In the genomic region with DNA sequence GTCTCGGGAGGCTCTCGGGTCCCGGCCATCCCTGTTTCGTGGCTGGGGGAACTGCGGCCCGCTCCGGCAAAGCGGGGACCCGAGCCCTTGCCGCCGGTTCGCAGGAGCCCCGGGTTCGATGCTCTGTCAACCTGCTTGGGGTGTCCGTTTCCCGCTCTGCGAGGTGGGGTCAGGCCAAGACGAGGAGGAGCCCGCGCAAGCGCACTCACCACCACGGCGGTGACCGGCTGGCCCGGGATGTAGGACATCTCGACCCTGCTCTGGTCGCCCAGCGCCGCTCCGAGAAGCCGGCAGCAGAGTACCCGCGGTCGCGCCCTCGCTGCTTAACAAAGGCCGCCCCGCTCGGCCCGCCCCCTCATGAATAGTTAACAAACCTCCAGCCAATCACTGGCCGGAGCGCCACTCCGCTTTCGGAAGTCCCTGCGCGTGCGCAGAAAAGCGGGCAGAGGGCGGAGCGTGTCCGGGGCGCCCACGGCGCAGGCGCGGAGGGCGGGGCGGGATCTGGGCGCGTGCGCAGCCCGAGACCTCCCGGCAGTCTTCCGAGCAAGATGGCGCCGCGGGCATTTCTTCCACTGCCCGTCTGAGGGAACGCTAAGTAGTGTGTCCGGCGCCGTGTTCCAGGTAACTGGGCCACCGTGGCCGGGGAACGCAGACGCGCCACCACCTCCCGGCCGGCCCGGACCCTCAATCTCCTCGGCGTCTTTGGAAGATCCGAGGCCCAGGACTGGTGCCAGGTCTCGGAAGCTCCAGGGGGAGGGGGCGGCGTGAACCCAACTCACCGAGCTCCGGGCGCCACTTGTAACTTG, we compare ENCODE assay signal across 8 cellular contexts. TPM values are rescaled to one million over a fixed set of nuclear protein-coding genes. Genes with fewer than 3 reads are reported as not detected.
DNase-seq lines count a peak whose midpoint lies in the region; ATAC-seq and TF ChIP-seq lines count a peak whose summit lies in the region.

TSS of gene EMC6 (plus strand) at position 534 of the 806 bp plus-strand sequence. CDS start 335 bp downstream, outside the sequence.
A gene with protein sequence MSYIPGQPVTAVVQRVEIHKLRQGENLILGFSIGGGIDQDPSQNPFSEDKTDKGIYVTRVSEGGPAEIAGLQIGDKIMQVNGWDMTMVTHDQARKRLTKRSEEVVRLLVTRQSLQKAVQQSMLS (minus strand): TSS at position 300 of the 806 bp plus-strand sequence. CDS start 52 bp downstream, at position 248.

- DNase-seq in GM06990 (ENCODE audit: extremely low read depth, insufficient read length) (peak; percentile 98), NCI-H1092 treated with DMSO at 0.1 percent for 48 hours (lab: John Stamatoyannopoulos, UW) (peak; percentile 95), SKM-1 (lab: John Stamatoyannopoulos, UW; ENCODE audit: unreplicated experiment) (peak; percentile 44), glomerular endothelial cell (ENCODE audit: extremely low read depth, low read depth, low spot score) (peak; percentile 76), occipital lobe (lab: John Stamatoyannopoulos, UW) (peak; percentile 96)
- peak; percentile 100 for DNase-seq in activated naive CD4-positive, alpha-beta T cell treated with anti-CD3 and anti-CD28 coated beads, Interleukin-2, amount 50 U/mL, for 72 hours (ENCODE audit: low spot score in 2 of 2)

- no peak for TF ChIP-seq CTCF in GM06990 (IDR thresholded peaks at IDR 0.05; ENCODE audit: insufficient read depth, low read length, poor library complexity, severe bottlenecking)

- H3K27ac Mint-ChIP-seq in activated naive CD4-positive, alpha-beta T cell treated with anti-CD3 and anti-CD28 coated beads, Interleukin-2, amount 50 U/mL, for 72 hours: peak within 1 kb of the TSS; percentile 93 to 96

- H3K4me3 ChIP-seq in GM06990 (replicated peaks; ENCODE audit: low read depth, low read length): peak within 1 kb of the TSS; percentile 93

- no peaks in the 10 kb centered on the region for H3K27me3 ChIP-seq in GM06990 (replicated peaks; ENCODE audit: control insufficient read depth, insufficient read depth, low read length)

- H3K9me3 Mint-ChIP-seq in activated naive CD4-positive, alpha-beta T cell treated with anti-CD3 and anti-CD28 coated beads, Interleukin-2, amount 50 U/mL, for 72 hours: no peaks in the 10 kb centered on the region

- peak; percentile 90 for ATAC-seq in HG02588 (IDR thresholded peaks at IDR 0.05; ENCODE audit: unreplicated experiment)
- ATAC-seq in activated naive CD4-positive, alpha-beta T cell treated with anti-CD3 and anti-CD28 coated beads, Interleukin-2, amount 50 U/mL, for 72 hours: peak; percentile 94 to 98

- peaks cover 4% of the 10 kb centered on the region for H3K36me3 ChIP-seq in GM06990 (ENCODE audit: control insufficient read depth, insufficient read depth, low read length)

- H3K27ac ChIP-seq in temporal lobe (ENCODE audit: low read depth, low read length): peak within 1 kb of the TSS; percentile 86

- H3K36me3 Mint-ChIP-seq in activated naive CD4-positive, alpha-beta T cell treated with anti-CD3 and anti-CD28 coated beads, Interleukin-2, amount 50 U/mL, for 72 hours: peaks cover 7% of the 10 kb centered on the region in 2 donors

RNA-seq across cellular contexts. Expression of gene EMC6, which starts in this region (rescaled TPM):
- 10 to 100 TPM; 41.6 to 49.8 TPM for total RNA-seq in activated naive CD4-positive, alpha-beta T cell treated with anti-CD3 and anti-CD28 coated beads, Interleukin-2, amount 50 U/mL, for 72 hours
- total RNA-seq in glomerular endothelial cell (17.5 and 24.1 TPM in 2 replicates), occipital lobe (8.1 TPM), temporal lobe (8.4 TPM)

RNA-seq across cellular contexts. Expression of the second gene that starts in this region (rescaled TPM):
- 10 to 100 TPM; 17.2 to 24.7 TPM for total RNA-seq in activated naive CD4-positive, alpha-beta T cell treated with anti-CD3 and anti-CD28 coated beads, Interleukin-2, amount 50 U/mL, for 72 hours
- total RNA-seq in glomerular endothelial cell (358 and 402 TPM in 2 replicates), occipital lobe (22.8 TPM), temporal lobe (18.2 TPM)

Comparison
In these comparisons a context has a peak if more than half of its experiments do, and no peak if none do; other contexts are left out.
1. Peak in every context shown above with its lines: DNase-seq, ATAC-seq, H3K4me3 ChIP-seq and H3K27ac ChIP-seq.
2. RNA of the second gene that starts in this region (total RNA-seq): 358 to 402 TPM in glomerular endothelial cell; 17.2 to 24.7 TPM in activated naive CD4-positive, alpha-beta T cell treated with anti-CD3 and anti-CD28 coated beads, Interleukin-2, amount 50 U/mL, for 72 hours, 22.8 TPM in occipital lobe (single experiment) and 18.2 TPM in temporal lobe (single experiment); every median in the first group is over 10 times any median in the second.
3. DNase-seq: peak in every context shown above with its lines; median percentile 100 in activated naive CD4-positive, alpha-beta T cell treated with anti-CD3 and anti-CD28 coated beads, Interleukin-2, amount 50 U/mL, for 72 hours; 98 in GM06990; 96 in occipital lobe; 95 in NCI-H1092 treated with DMSO at 0.1 percent for 48 hours; 76 in glomerular endothelial cell; 44 in SKM-1.